Comparison of ENCODE assay signal across 25 cellular contexts in genomic region chr7:112168915-112169314, GRCh38.
"Had no signal": no experiment of that assay in that cellular context is flagged by ENCODE, and none has a peak within 500 bp of the region (broad histone marks: within the 10 kb centered on the region; RNA-seq: fewer than 3 reads in every experiment).

No MANE protein-coding gene starts in this region.

- H3K9me3 ChIP-seq: colonic mucosa, esophagus squamous epithelium, gastrocnemius medialis, left lung, lower lobe of right lung, mucosa of descending colon had no signal

- H3K4me3 Mint-ChIP-seq: dendritic cell treated with granulocyte-macrophage colony-stimulating factor and Interleukin-4, amounts not matched to agents 40 ng/mL and 50 ng/mL, for 4 days; effector memory CD8-positive, alpha-beta T cell; mesothelial cell of epicardium; naive B cell; naive thymus-derived CD8-positive, alpha-beta T cell had no signal

- FAIRE-seq: keratinocyte had no signal

- H3K27ac ChIP-seq: colonic mucosa, epithelial cell of prostate, esophagus squamous epithelium, gastrocnemius medialis, left lung, lower lobe of right lung had no signal

- H3K27ac Mint-ChIP-seq: dendritic cell treated with granulocyte-macrophage colony-stimulating factor and Interleukin-4, amounts not matched to agents 40 ng/mL and 50 ng/mL, for 4 days; effector memory CD8-positive, alpha-beta T cell; mesothelial cell of epicardium; naive B cell; naive thymus-derived CD8-positive, alpha-beta T cell had no signal

- DNase-seq: colonic mucosa; cortex of kidney; effector CD8-positive, alpha-beta T cell; effector memory CD8-positive, alpha-beta T cell; erythroblast; esophagus squamous epithelium; foreskin fibroblast; foreskin melanocyte; gastrocnemius medialis; glutamatergic neuron; head of caudate nucleus; hippocampal formation; left cardiac atrium; left lung; left ventricle myocardium superior; lower lobe of right lung; mesenchymal stem cell; mucosa of descending colon; naive B cell; naive thymus-derived CD8-positive, alpha-beta T cell had no signal

- H3K36me3 ChIP-seq: colonic mucosa, esophagus squamous epithelium, gastrocnemius medialis, left lung, lower lobe of right lung had no signal

- H3K9me3 Mint-ChIP-seq: dendritic cell treated with granulocyte-macrophage colony-stimulating factor and Interleukin-4, amounts not matched to agents 40 ng/mL and 50 ng/mL, for 4 days; effector memory CD8-positive, alpha-beta T cell; mesothelial cell of epicardium; naive B cell; naive thymus-derived CD8-positive, alpha-beta T cell had no signal

- H3K4me1 Mint-ChIP-seq: naive B cell; naive thymus-derived CD8-positive, alpha-beta T cell had no signal

- H3K27me3 ChIP-seq: colonic mucosa, esophagus squamous epithelium, gastrocnemius medialis, left lung had no signal

- ATAC-seq: effector memory CD8-positive, alpha-beta T cell; esophagus mucosa; gastrocnemius medialis; left cardiac atrium; left lung; left ventricle myocardium superior; lower lobe of right lung; mucosa of descending colon; naive thymus-derived CD8-positive, alpha-beta T cell had no signal

- H3K27me3 Mint-ChIP-seq: dendritic cell treated with granulocyte-macrophage colony-stimulating factor and Interleukin-4, amounts not matched to agents 40 ng/mL and 50 ng/mL, for 4 days had no signal

- H3K4me1 ChIP-seq: colonic mucosa had no signal

- H3K36me3 Mint-ChIP-seq: naive B cell; naive thymus-derived CD8-positive, alpha-beta T cell had no signal

- H3K4me3 ChIP-seq: colonic mucosa, esophagus squamous epithelium, gastrocnemius medialis, left lung, lower lobe of right lung, mucosa of descending colon had no signal
